21 cellular contexts compared by ENCODE assay signal in genomic region chr5:65818592-65818991, GRCh38.
DNase-seq lines count a peak whose midpoint lies in the region; ATAC-seq and TF ChIP-seq lines count a peak whose summit lies in the region.
"Had no signal": no experiment of that assay in that cellular context is flagged by ENCODE, and none has a peak within 500 bp of the region (broad histone marks: within the 10 kb centered on the region; RNA-seq: fewer than 3 reads in every experiment).

No MANE protein-coding gene starts in this region.

- no peaks in the 10 kb centered on the region for H3K9me3 Mint-ChIP-seq in endodermal cell

- H3K4me3 ChIP-seq in endodermal cell (ENCODE audit: low read length) (no peak overlapping the region), stomach (no peak overlapping the region), uterus (no peak overlapping the region)
- H3K4me3 ChIP-seq: testis had no signal

- no peak for ATAC-seq in HG03025 (IDR thresholded peaks at IDR 0.05; ENCODE audit: low FRiP score, unreplicated experiment)

- TF ChIP-seq POLR2A in stomach (IDR thresholded peaks at IDR 0.05), result no peak
- TF ChIP-seq POLR2A in uterus (IDR thresholded peaks at IDR 0.05), result no peak

- H3K36me3 ChIP-seq in endodermal cell (ENCODE audit: control insufficient read depth, insufficient read depth, low read length) (peaks cover 35% of the 10 kb centered on the region), stomach (peaks cover 0 to 8% (median 5%) of the 10 kb centered on the region in 4 donors), uterus (no peaks in the 10 kb centered on the region)

- H3K9me3 ChIP-seq in endodermal cell (ENCODE audit: control insufficient read depth, low read length) (no peaks in the 10 kb centered on the region), stomach (no peaks in the 10 kb centered on the region), uterus (no peaks in the 10 kb centered on the region)
- H3K9me3 ChIP-seq: testis had no signal

- no peak overlapping the region for H3K9ac ChIP-seq in endodermal cell (ENCODE audit: extremely low read depth, low read length, poor library complexity, severe bottlenecking)

- H3K4me3 Mint-ChIP-seq in endodermal cell, result no peak overlapping the region

- H3K36me3 Mint-ChIP-seq in endodermal cell (ENCODE audit: low read depth), result peaks cover 50% of the 10 kb centered on the region

- H3K4me1 ChIP-seq in endodermal cell (ENCODE audit: control insufficient read depth, insufficient read depth, low read length) (no peaks in the 10 kb centered on the region), stomach (no peaks in the 10 kb centered on the region), uterus (no peaks in the 10 kb centered on the region)
- H3K4me1 ChIP-seq: testis had no signal

- no peak for TF ChIP-seq EP300 in stomach (IDR thresholded peaks at IDR 0.05)

- 90% methylated on average over 4 of the region's 4 CpGs; no CpG with 5 or more reads in 1 of the 2 experiments for WGBS in endodermal cell (ENCODE audit: insufficient coverage in 1 of 2, insufficient read length in 1 of 2), 2 experiments
- 73 to 87% (median 79%) methylated on average over 4 of the region's 4 CpGs for WGBS in stomach, 5 donors

- TF ChIP-seq CTCF in endodermal cell (conservative IDR thresholded peaks at IDR 0.05) (no peak), stomach (IDR thresholded peaks at IDR 0.05) (no peak), uterus (IDR thresholded peaks at IDR 0.05) (no peak)

- no peaks in the 10 kb centered on the region for H3K27me3 ChIP-seq in endodermal cell (ENCODE audit: control insufficient read depth, insufficient read depth, low read length, poor library complexity, severe bottlenecking)
- H3K27me3 ChIP-seq in stomach, result no peaks in the 10 kb centered on the region
- no peaks in the 10 kb centered on the region for H3K27me3 ChIP-seq in uterus
- H3K27me3 ChIP-seq: testis had no signal

- peak overlapping the region; percentile 69 for H3K27ac ChIP-seq in endodermal cell (ENCODE audit: low read depth, low read length)
- peak overlapping the region in 3 of 5 donors; percentile 15 to 66 (median 16) for H3K27ac ChIP-seq in stomach
- no peak overlapping the region for H3K27ac ChIP-seq in uterus
- H3K27ac ChIP-seq: testis had no signal

- DNase-seq in LoVo (ENCODE audit: low spot score) (peak; percentile 65), endodermal cell (no peak), middle frontal gyrus (ENCODE audit: extremely low spot score, low spot score) (peak; percentile 34), stomach (peak; percentile 57), HUDEP-2 (lab: John Stamatoyannopoulos, UW; ENCODE audit: unreplicated experiment in 76 of 76) (no peak), uterus (no peak)
- DNase-seq in activated CD4-positive, alpha-beta T cell treated with anti-CD3 and anti-CD28 coated beads, Interleukin-2, amount 50 U/mL, for 1 hour, result no peak
- DNase-seq: activated T-cell treated with anti-CD3 and anti-CD28 coated beads for 4 hours; aorta; cerebellar nuclear complex; effector memory CD4-positive, alpha-beta T cell; mammary epithelial cell; NCI-H1436; NCI-H2171 treated with DMSO at 0.1 percent for 48 hours; NCI-H748 treated with DMSO at 0.1 percent for 48 hours; retina; SHP77; stimulated activated CD4-positive, alpha-beta T cell treated with anti-CD3 and anti-CD28 coated beads, Interleukin-12 subunit alpha, Interleukin-12 subunit beta, amount 100 ng/mL, for 4 hours; stimulated activated CD8-positive, alpha-beta memory T cell treated with anti-CD3 and anti-CD28 coated beads, Interleukin-4, amount 100 ng/mL, for 48 hours; testis had no signal

- no peaks in the 10 kb centered on the region for H3K27me3 Mint-ChIP-seq in endodermal cell (ENCODE audit: insufficient read depth)

- H3K27ac Mint-ChIP-seq in endodermal cell, result peak overlapping the region; percentile 12

- peaks cover 9% of the 10 kb centered on the region for H3K4me1 Mint-ChIP-seq in endodermal cell

- intact Hi-C loops in stomach (cut with DNase I; ENCODE audit: low total_unique reads) (no loop called here), uterus (cut with DNase I; ENCODE audit: low total_unique reads) (no loop called here)

Comparison
In these comparisons a context has a peak if more than half of its experiments do, and no peak if none do; other contexts are left out.
1. DNase-seq: peak in LoVo (single experiment), middle frontal gyrus (single experiment) and stomach (single experiment); none in endodermal cell (single experiment), HUDEP-2 (0 of 76), uterus (0 of 2) and activated CD4-positive, alpha-beta T cell treated with anti-CD3 and anti-CD28 coated beads, Interleukin-2, amount 50 U/mL, for 1 hour (single experiment).
2. H3K27ac ChIP-seq: peak in endodermal cell (single experiment) and stomach (3 of 5); none in uterus (0 of 2).